ENCODE assay signal across 17 cellular contexts in the genomic region with DNA sequence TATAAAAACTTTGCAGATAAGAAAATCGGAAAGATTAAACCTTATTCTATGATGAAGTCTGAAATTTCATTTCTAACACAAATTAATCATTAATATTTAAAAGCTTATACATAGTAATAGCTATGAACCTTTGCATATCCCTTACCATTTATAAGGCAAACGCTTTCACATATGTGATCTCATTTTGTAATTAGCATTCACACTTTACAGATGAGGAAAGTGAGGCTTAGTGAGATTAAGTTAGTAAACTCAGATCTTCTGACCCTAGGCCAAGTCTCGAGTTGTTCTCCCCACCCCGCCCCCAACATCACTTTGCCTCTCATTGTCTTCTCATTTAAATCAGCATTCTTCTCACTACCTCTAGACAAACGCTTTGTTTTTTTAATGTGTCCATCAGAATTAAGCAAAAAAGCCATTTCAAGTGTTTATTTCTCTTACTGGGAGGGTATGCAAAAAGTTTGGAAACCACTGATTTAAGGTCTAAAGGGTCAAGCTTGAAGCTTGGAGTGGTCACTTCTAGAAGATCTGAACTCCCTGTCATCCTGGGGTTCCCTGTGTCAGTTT.
A peak's percentile ranks its signal among the peaks of the same experiment; 100 is the strongest.
DNase-seq lines count a peak whose midpoint lies in the region; ATAC-seq and TF ChIP-seq lines count a peak whose summit lies in the region.
"Had no signal": no experiment of that assay in that cellular context is flagged by ENCODE, and none has a peak within 500 bp of the region (broad histone marks: within the 10 kb centered on the region; RNA-seq: fewer than 3 reads in every experiment).

No MANE protein-coding gene starts in this region.

- H3K27me3 ChIP-seq in DND-41 (ENCODE audit: insufficient read depth, low read length, poor library complexity) (no peaks in the 10 kb centered on the region), iPS-18a (ENCODE audit: control insufficient read depth, insufficient read depth, low read length) (no peaks in the 10 kb centered on the region), MG63 (no peaks in the 10 kb centered on the region), aorta (ENCODE audit: control insufficient read depth in 1 of 2, insufficient read depth in 2 of 2, low read length in 1 of 2) (no peaks in the 10 kb centered on the region)
- H3K27me3 ChIP-seq: ascending aorta, gastroesophageal sphincter, right atrium auricular region had no signal

- H3K9ac ChIP-seq in DND-41 (ENCODE audit: low read depth, low read length) (peak overlapping the region; percentile 46), iPS-18a (ENCODE audit: low read length) (no peak overlapping the region)

- peak overlapping the region; percentile 60 for H3K4me2 ChIP-seq in DND-41 (ENCODE audit: insufficient read depth, low read length)

- TF ChIP-seq CTCF in CD14-positive monocyte (IDR thresholded peaks at IDR 0.05) (no peak), DND-41 (IDR thresholded peaks at IDR 0.05; ENCODE audit: borderline replicate concordance, extremely low read depth, low read length, poor library complexity, severe bottlenecking) (no peak), progenitor cell of endocrine pancreas (IDR thresholded peaks at IDR 0.05; ENCODE audit: unreplicated experiment) (no peak)

- ATAC-seq in DND-41 (ENCODE audit: insufficient read depth, low read depth) = no peak
- no peak for ATAC-seq in T-helper 17 cell
- no peak for ATAC-seq in aorta (ENCODE audit: low FRiP score)
- no peak for ATAC-seq in GM18519 (IDR thresholded peaks at IDR 0.05; ENCODE audit: low FRiP score, unreplicated experiment)

- H3K79me2 ChIP-seq in DND-41 (ENCODE audit: insufficient read depth, low read length) = no peaks in the 10 kb centered on the region

- H3K9me3 ChIP-seq in DND-41 (ENCODE audit: insufficient read depth, low read length, severe bottlenecking) (no peaks in the 10 kb centered on the region), T-helper 17 cell (ENCODE audit: control insufficient read depth, low read length, poor library complexity, severe bottlenecking) (no peaks in the 10 kb centered on the region), iPS-18a (ENCODE audit: control insufficient read depth, low read depth, low read length) (no peaks in the 10 kb centered on the region), MG63 (no peaks in the 10 kb centered on the region), aorta (ENCODE audit: control insufficient read depth, low read length) (peaks cover 1% of the 10 kb centered on the region)
- H3K9me3 ChIP-seq: ascending aorta, gastroesophageal sphincter, right atrium auricular region had no signal

- no peak for DNase-seq in CD14-positive monocyte (ENCODE audit: low spot score)
- no peak for DNase-seq in DND-41
- no peak for DNase-seq in T-helper 17 cell
- DNase-seq in MG63 = no peak
- no peak for DNase-seq in progenitor cell of endocrine pancreas (ENCODE audit: low spot score, unreplicated experiment)
- DNase-seq in aorta = no peak
- DNase-seq: NCI-H1694 treated with DMSO at 0.1 percent for 48 hours, NCI-H510A, OCI-M1 had no signal

- H3K9me3 Mint-ChIP-seq in CD14-positive monocyte (peaks cover 0 to 2% (median 0%) of the 10 kb centered on the region in 7 donors), progenitor cell of endocrine pancreas (ENCODE audit: low read depth) (no peaks in the 10 kb centered on the region)
- H3K9me3 Mint-ChIP-seq: memory B cell, neural crest cell had no signal

- H3K27ac Mint-ChIP-seq in CD14-positive monocyte (peak overlapping the region; percentile 94 to 98 (median 95)), T-helper 17 cell (peak overlapping the region; percentile 92), progenitor cell of endocrine pancreas (no peak overlapping the region)

- 65 to 67% methylated on average over 5 of the region's 5 CpGs for WGBS in aorta, 2 donors

- H3K4me3 ChIP-seq in DND-41 (ENCODE audit: low read depth in 1 of 2, low read length in 2 of 2) = peak overlapping the region in 1 of 2 experiments; percentile 38; a peak in 2 of 4 replicates
- peak overlapping the region; percentile 3 for H3K4me3 ChIP-seq in iPS-18a (ENCODE audit: low read length)
- no peak overlapping the region for H3K4me3 ChIP-seq in MG63
- no peak overlapping the region for H3K4me3 ChIP-seq in aorta (ENCODE audit: low read length in 2 of 2)
- H3K4me3 ChIP-seq: ascending aorta, coronary artery, gastroesophageal sphincter, right atrium auricular region had no signal

- H3K4me3 Mint-ChIP-seq in CD14-positive monocyte = no peak overlapping the region
- peak overlapping the region; percentile 87 for H3K4me3 Mint-ChIP-seq in T-helper 17 cell
- no peak overlapping the region for H3K4me3 Mint-ChIP-seq in progenitor cell of endocrine pancreas (ENCODE audit: low read depth)
- H3K4me3 Mint-ChIP-seq: neural crest cell had no signal

- intact Hi-C loops in CD14-positive monocyte (cut with micrococcal nuclease) = loop anchor here (5.0 kb wide), 5 partner anchors 49 to 176 kb away; a partner anchor contains a TSS
- intact Hi-C loops in aorta (cut with DNase I) = no loop called here

- peaks cover 81% of the 10 kb centered on the region for H3K4me1 Mint-ChIP-seq in CD14-positive monocyte
- peaks cover 35% of the 10 kb centered on the region for H3K4me1 Mint-ChIP-seq in T-helper 17 cell
- peaks cover 23% of the 10 kb centered on the region for H3K4me1 Mint-ChIP-seq in progenitor cell of endocrine pancreas (ENCODE audit: low read depth)

- peak overlapping the region; percentile 93 for H3K27ac ChIP-seq in DND-41 (ENCODE audit: low read length)
- H3K27ac ChIP-seq in iPS-18a (ENCODE audit: low read length) = no peak overlapping the region
- no peak overlapping the region for H3K27ac ChIP-seq in aorta (ENCODE audit: low read depth in 1 of 2, low read length in 2 of 2)
- H3K27ac ChIP-seq: ascending aorta, coronary artery, gastroesophageal sphincter, right atrium auricular region had no signal

- H3K36me3 ChIP-seq in DND-41 (ENCODE audit: insufficient read depth, low read length) (no peaks in the 10 kb centered on the region), iPS-18a (ENCODE audit: control insufficient read depth, low read depth, low read length) (no peaks in the 10 kb centered on the region), MG63 (no peaks in the 10 kb centered on the region), aorta (ENCODE audit: control insufficient read depth in 1 of 2, insufficient read depth in 2 of 2, low read length in 1 of 2) (no peaks in the 10 kb centered on the region)
- H3K36me3 ChIP-seq: ascending aorta, gastroesophageal sphincter, right atrium auricular region had no signal

- H3K4me1 ChIP-seq in DND-41 (ENCODE audit: insufficient read depth, low read length) (peaks cover 43% of the 10 kb centered on the region), iPS-18a (ENCODE audit: control insufficient read depth, low read depth, low read length) (peaks cover 31% of the 10 kb centered on the region), aorta (ENCODE audit: control insufficient read depth in 1 of 2, insufficient read depth in 2 of 2, low read length in 2 of 2) (no peaks in the 10 kb centered on the region)
- H3K4me1 ChIP-seq: ascending aorta had no signal

- H4K20me1 ChIP-seq in DND-41 (ENCODE audit: insufficient read depth, low read length) = no peaks in the 10 kb centered on the region

- peak overlapping the region; percentile 61 for H2AFZ ChIP-seq in DND-41 (ENCODE audit: low read depth, low read length)

- H3K36me3 Mint-ChIP-seq in CD14-positive monocyte (peaks cover 0 to 3% of the 10 kb centered on the region in 2 donors), T-helper 17 cell (ENCODE audit: low read depth) (no peaks in the 10 kb centered on the region), progenitor cell of endocrine pancreas (ENCODE audit: insufficient read depth) (no peaks in the 10 kb centered on the region)
- H3K36me3 Mint-ChIP-seq: memory B cell had no signal

- H3K27me3 Mint-ChIP-seq in CD14-positive monocyte (ENCODE audit: low read depth in 3 of 3) (no peaks in the 10 kb centered on the region), T-helper 17 cell (peaks cover 6% of the 10 kb centered on the region), progenitor cell of endocrine pancreas (peaks cover 7% of the 10 kb centered on the region)

Comparison
In these comparisons a context has a peak if more than half of its experiments do, and no peak if none do; other contexts are left out.
1. intact Hi-C loops: an anchor here in CD14-positive monocyte (5.0 kb wide); none called in aorta.